Comparison of ENCODE assay signal across 18 cellular contexts in the genomic region with DNA sequence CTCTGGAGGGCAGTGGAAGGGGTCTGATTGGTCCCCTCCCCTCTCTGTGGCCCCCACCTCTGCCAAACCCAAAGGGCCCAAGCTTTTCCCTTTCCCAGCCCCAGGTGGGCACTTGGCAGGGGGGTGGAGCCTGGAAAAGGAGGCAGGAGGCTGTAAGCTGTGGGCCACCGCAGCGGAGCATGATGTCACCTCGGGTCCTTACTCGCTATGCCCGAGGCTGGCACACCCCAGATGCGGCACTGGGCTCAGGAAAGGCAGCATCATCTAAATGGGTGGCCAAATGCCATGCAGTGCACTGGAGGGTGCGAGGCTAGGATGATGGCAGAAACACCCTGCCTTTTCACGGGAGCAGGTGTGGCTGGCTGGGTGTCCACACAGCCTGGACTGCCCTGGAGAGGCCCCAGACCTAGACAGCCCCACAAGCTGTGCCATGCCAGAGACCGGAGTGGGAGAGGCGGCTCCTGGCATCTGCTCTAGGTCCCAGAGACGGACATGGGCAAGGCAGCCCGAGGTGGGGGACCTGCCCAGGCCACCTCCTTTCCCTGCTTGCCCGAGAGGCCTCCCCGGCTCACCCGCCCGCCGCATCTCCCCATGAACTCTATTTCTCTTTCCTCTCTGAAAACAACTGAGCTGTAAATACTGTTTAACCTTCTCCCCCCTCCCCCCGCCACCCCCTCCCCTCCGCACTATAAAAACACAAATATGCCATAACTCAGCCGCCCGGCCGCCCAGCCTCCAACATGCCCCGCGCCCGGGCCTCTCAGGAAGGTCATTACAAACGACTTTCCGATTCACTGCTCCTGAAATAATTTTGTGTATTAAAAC.
DNase-seq lines count a peak whose midpoint lies in the region; ATAC-seq and TF ChIP-seq lines count a peak whose summit lies in the region.
"Had no signal": no experiment of that assay in that cellular context is flagged by ENCODE, and none has a peak within 500 bp of the region (broad histone marks: within the 10 kb centered on the region; RNA-seq: fewer than 3 reads in every experiment).

No MANE protein-coding gene starts in this region.

- H3K36me3 Mint-ChIP-seq in Caco-2 (ENCODE audit: insufficient read depth, unreplicated experiment): no peaks in the 10 kb centered on the region

- no peak overlapping the region for H3K27ac Mint-ChIP-seq in Caco-2 (ENCODE audit: unreplicated experiment)

- no peaks in the 10 kb centered on the region for H3K27me3 Mint-ChIP-seq in Caco-2 (ENCODE audit: insufficient read depth, unreplicated experiment)

- no peak overlapping the region for H3K9ac ChIP-seq in rectal smooth muscle tissue (ENCODE audit: low read length)

- H3K9me3 ChIP-seq in right atrium auricular region (no peaks in the 10 kb centered on the region), Caco-2 (no peaks in the 10 kb centered on the region)
- H3K9me3 ChIP-seq: upper lobe of right lung had no signal

- DNase-seq in H7 (peak; percentile 66), RWPE1 (ENCODE audit: low spot score) (no peak), right atrium auricular region (ENCODE audit: low spot score) (no peak), SK-N-DZ (ENCODE audit: low spot score) (no peak), Caco-2 (no peak)
- DNase-seq: activated CD4-positive, CD25-positive, alpha-beta regulatory T cell; activated gamma-delta T cell; AML-193; anterior cingulate cortex; cortex of kidney; DMS79; PC-9; upper lobe of right lung had no signal

- peaks cover 5% of the 10 kb centered on the region for H3K4me1 Mint-ChIP-seq in Caco-2 (ENCODE audit: low read depth, unreplicated experiment)

- intact Hi-C loops in Caco-2 (cut with micrococcal nuclease; ENCODE audit: unreplicated experiment): no loop called here

- H3K4me1 ChIP-seq in right atrium auricular region (peaks cover 0 to 97% of the 10 kb centered on the region in 2 donors), rectal smooth muscle tissue (ENCODE audit: control insufficient read depth, insufficient read depth, low read length) (peaks cover 70% of the 10 kb centered on the region), Caco-2 (no peaks in the 10 kb centered on the region)

- H3K4me3 ChIP-seq in H7 (ENCODE audit: insufficient read depth, low read depth, low read length) (no peak overlapping the region), right atrium auricular region (no peak overlapping the region), rectal smooth muscle tissue (ENCODE audit: low read length) (no peak overlapping the region), Caco-2 (ENCODE audit: low read depth, low read length) (no peak overlapping the region)
- H3K4me3 ChIP-seq: GM23338, lung, PC-9, upper lobe of right lung had no signal

- no TSS peak for BruUV-seq in Caco-2 (replicated peaks; lab: Mats Ljungman, UMichigan)

- POLR2A ChIA-PET in RWPE1 (lab: Yijun Ruan, JAX; ENCODE audit: low non-redundant PET) (no interaction called here), Caco-2 (lab: Charles Lee) (no interaction called here)

- ATAC-seq in HG03280 (IDR thresholded peaks at IDR 0.05; ENCODE audit: unreplicated experiment): no peak
- ATAC-seq: esophagus mucosa, GM23338, upper lobe of right lung had no signal

- CTCF ChIA-PET in RWPE1 (lab: Yijun Ruan, JAX): no interaction called here
- CTCF ChIA-PET in Caco-2 (lab: Charles Lee): no interaction called here

- H3K27ac ChIP-seq in RWPE1: peak overlapping the region; percentile 4; the same call in 1 of the 2 replicates
- H3K27ac ChIP-seq in right atrium auricular region: peak overlapping the region; percentile 61 to 90
- peak overlapping the region; percentile 96 for H3K27ac ChIP-seq in rectal smooth muscle tissue (ENCODE audit: low read depth, low read length)
- H3K27ac ChIP-seq: PC-9, upper lobe of right lung had no signal

- no peaks in the 10 kb centered on the region for H3K27me3 ChIP-seq in H7 (ENCODE audit: control insufficient read depth, insufficient read depth, low read length)
- no peaks in the 10 kb centered on the region for H3K27me3 ChIP-seq in right atrium auricular region
- H3K27me3 ChIP-seq in rectal smooth muscle tissue (ENCODE audit: control insufficient read depth, insufficient read depth, low read length): no peaks in the 10 kb centered on the region
- H3K27me3 ChIP-seq in Caco-2 (replicated peaks; ENCODE audit: control insufficient read depth, insufficient read depth, low read length): no peaks in the 10 kb centered on the region
- H3K27me3 ChIP-seq: upper lobe of right lung had no signal

- no peak overlapping the region for H3K4me3 Mint-ChIP-seq in Caco-2 (ENCODE audit: unreplicated experiment)
- H3K4me3 Mint-ChIP-seq: GM23338 had no signal

- no peak for TF ChIP-seq CTCF in RWPE1 (conservative IDR thresholded peaks at IDR 0.05; ENCODE audit: low read depth)
- no peak for TF ChIP-seq CTCF in right atrium auricular region (IDR thresholded peaks at IDR 0.05)
- no peak for TF ChIP-seq CTCF in Caco-2 (IDR thresholded peaks at IDR 0.05; ENCODE audit: insufficient read depth in 1 of 2, low read depth in 1 of 2, low read length in 1 of 2, severe bottlenecking in 1 of 2, unreplicated experiment in 1 of 2)

- H3K36me3 ChIP-seq in H7 (replicated peaks; ENCODE audit: control insufficient read depth, insufficient read depth, low read length) (no peaks in the 10 kb centered on the region), right atrium auricular region (no peaks in the 10 kb centered on the region), rectal smooth muscle tissue (ENCODE audit: control insufficient read depth, insufficient read depth, low read length) (no peaks in the 10 kb centered on the region), Caco-2 (ENCODE audit: control insufficient read depth, insufficient read depth, low read length) (no peaks in the 10 kb centered on the region)
- H3K36me3 ChIP-seq: upper lobe of right lung had no signal

- H3K9me3 Mint-ChIP-seq in Caco-2 (ENCODE audit: unreplicated experiment): no peaks in the 10 kb centered on the region
- H3K9me3 Mint-ChIP-seq: GM23338 had no signal

Comparison
In these comparisons a context has a peak if more than half of its experiments do, and no peak if none do; other contexts are left out.
1. H3K27ac ChIP-seq: peak in every context shown above with its lines; median percentile 96 in rectal smooth muscle tissue; 76 in right atrium auricular region; 4 in RWPE1.